In genomic region chr3:12947504-12948369, GRCh38 we compare ENCODE assay signal across 8 cellular contexts.
DNase-seq lines count a peak whose midpoint lies in the region; ATAC-seq and TF ChIP-seq lines count a peak whose summit lies in the region.

No MANE protein-coding gene starts in this region.

- no peak overlapping the region for H3K9ac ChIP-seq in skeletal muscle satellite cell (ENCODE audit: low read depth, low read length)

- H3K27me3 ChIP-seq in RWPE2 (ENCODE audit: insufficient read depth, poor library complexity, severe bottlenecking) (no peaks in the 10 kb centered on the region), skeletal muscle satellite cell (ENCODE audit: control insufficient read depth, insufficient read depth, low read length) (no peaks in the 10 kb centered on the region)
- H3K27me3 ChIP-seq in naive thymus-derived CD4-positive, alpha-beta T cell (ENCODE audit: control insufficient read depth in 2 of 2, insufficient read depth in 2 of 2, low read length in 2 of 2): no peaks in the 10 kb centered on the region

- no peak overlapping the region for H3K4me3 ChIP-seq in RWPE2 (ENCODE audit: severe bottlenecking)
- H3K4me3 ChIP-seq in skeletal muscle satellite cell (ENCODE audit: low read length): no peak overlapping the region
- H3K4me3 ChIP-seq in naive thymus-derived CD4-positive, alpha-beta T cell (ENCODE audit: low read length): no peak overlapping the region

- H3K27ac Mint-ChIP-seq in naive thymus-derived CD4-positive, alpha-beta T cell: peak overlapping the region in 4 of 9 donors; percentile 42 to 75 (median 58)

- H3K27ac ChIP-seq in RWPE2 (ENCODE audit: poor library complexity, severe bottlenecking): no peak overlapping the region
- H3K27ac ChIP-seq in naive thymus-derived CD4-positive, alpha-beta T cell (ENCODE audit: low read depth, low read length): no peak overlapping the region

- no peaks in the 10 kb centered on the region for H3K36me3 Mint-ChIP-seq in naive thymus-derived CD4-positive, alpha-beta T cell

- intact Hi-C loops in naive thymus-derived CD4-positive, alpha-beta T cell (cut with micrococcal nuclease): no loop called here

- peak overlapping the region; percentile 30 for H3K4me2 ChIP-seq in skeletal muscle satellite cell (ENCODE audit: low read length)

- H3K9me3 ChIP-seq in RWPE2 (ENCODE audit: severe bottlenecking) (no peaks in the 10 kb centered on the region), skeletal muscle satellite cell (replicated peaks; ENCODE audit: low read length) (no peaks in the 10 kb centered on the region)
- H3K9me3 ChIP-seq in naive thymus-derived CD4-positive, alpha-beta T cell (ENCODE audit: control insufficient read depth in 2 of 3, low read length in 3 of 3): no peaks in the 10 kb centered on the region

- no peak overlapping the region for H3K4me3 Mint-ChIP-seq in naive thymus-derived CD4-positive, alpha-beta T cell

- H3K9me3 Mint-ChIP-seq in naive thymus-derived CD4-positive, alpha-beta T cell: no peaks in the 10 kb centered on the region

- H3K36me3 ChIP-seq in RWPE2 (ENCODE audit: low read depth) (no peaks in the 10 kb centered on the region), skeletal muscle satellite cell (ENCODE audit: insufficient read depth, low read length) (no peaks in the 10 kb centered on the region)
- peaks cover 0 to 24% (median 5%) of the 10 kb centered on the region in 3 experiments for H3K36me3 ChIP-seq in naive thymus-derived CD4-positive, alpha-beta T cell (ENCODE audit: control insufficient read depth in 2 of 3, insufficient read depth in 3 of 3, low read length in 3 of 3)

- DNase-seq in H4 (ENCODE audit: low spot score): peak; percentile 76
- DNase-seq in RWPE2 (ENCODE audit: low spot score): no peak
- peak; percentile 56 for DNase-seq in fibroblast of peridontal ligament (ENCODE audit: extremely low read depth)
- DNase-seq in SW 1271 (lab: John Stamatoyannopoulos, UW): no peak
- no peak for DNase-seq in germinal center (ENCODE audit: low spot score)
- no peak for DNase-seq in NCI-H1092 treated with DMSO at 0.1 percent for 48 hours (lab: John Stamatoyannopoulos, UW)
- no peak for DNase-seq in naive thymus-derived CD4-positive, alpha-beta T cell

- H3K4me1 Mint-ChIP-seq in naive thymus-derived CD4-positive, alpha-beta T cell: peaks cover 31 to 63% (median 51%) of the 10 kb centered on the region in 7 donors

- CTCF ChIA-PET in naive thymus-derived CD4-positive, alpha-beta T cell (lab: Charles Lee): interaction anchor here (0.9 to 1.4 kb wide), 2 partner anchors 13 to 36 kb away, joined by 3 read pairs; no protein-coding TSS in a partner anchor

- no peaks in the 10 kb centered on the region for H3K27me3 Mint-ChIP-seq in naive thymus-derived CD4-positive, alpha-beta T cell

- POLR2A ChIA-PET in naive thymus-derived CD4-positive, alpha-beta T cell (lab: Charles Lee): no interaction called here

- TF ChIP-seq CTCF in RWPE2 (IDR thresholded peaks at IDR 0.05; ENCODE audit: poor library complexity, severe bottlenecking): no peak

- peak; percentile 60 for ATAC-seq in RWPE2 (ENCODE audit: low read depth)
- no peak for ATAC-seq in naive thymus-derived CD4-positive, alpha-beta T cell

- H3K4me1 ChIP-seq in RWPE2 (ENCODE audit: insufficient read depth, poor library complexity, severe bottlenecking): peaks cover 14% of the 10 kb centered on the region
- H3K4me1 ChIP-seq in skeletal muscle satellite cell (ENCODE audit: control insufficient read depth, insufficient read depth, low read length): peaks cover 13% of the 10 kb centered on the region
- peaks cover 19 to 29% of the 10 kb centered on the region in 2 donors for H3K4me1 ChIP-seq in naive thymus-derived CD4-positive, alpha-beta T cell (ENCODE audit: control insufficient read depth in 2 of 2, insufficient read depth in 2 of 2, low read length in 2 of 2)

Comparison
In these comparisons a context has a peak if more than half of its experiments do, and no peak if none do; other contexts are left out.
1. DNase-seq: peak in H4 (single experiment) and fibroblast of peridontal ligament (single experiment); none in RWPE2 (single experiment), SW 1271 (0 of 2), germinal center (single experiment), NCI-H1092 treated with DMSO at 0.1 percent for 48 hours (single experiment) and naive thymus-derived CD4-positive, alpha-beta T cell (0 of 9).